Comparison of ENCODE assay signal across 17 cellular contexts in genomic region chr15:37221671-37222207, GRCh38.
"Had no signal": no experiment of that assay in that cellular context is flagged by ENCODE, and none has a peak within 500 bp of the region (broad histone marks: within the 10 kb centered on the region; RNA-seq: fewer than 3 reads in every experiment).

No MANE protein-coding gene starts in this region.

- H3K27me3 Mint-ChIP-seq: activated T-helper 17 cell treated with anti-CD3 and anti-CD28 coated beads, Interleukin-2, amount 50 U/mL, for 72 hours had no signal

- H3K27ac Mint-ChIP-seq: activated naive CD4-positive, alpha-beta T cell treated with anti-CD3 and anti-CD28 coated beads for 36 hours; activated T-helper 17 cell treated with anti-CD3 and anti-CD28 coated beads, Interleukin-2, amount 50 U/mL, for 72 hours; nephron had no signal

- H3K27ac ChIP-seq: ascending aorta, cardiac muscle cell, psoas muscle, right lobe of liver had no signal

- H3K9me3 Mint-ChIP-seq: activated naive CD4-positive, alpha-beta T cell treated with anti-CD3 and anti-CD28 coated beads for 36 hours; activated T-helper 17 cell treated with anti-CD3 and anti-CD28 coated beads, Interleukin-2, amount 50 U/mL, for 72 hours; nephron had no signal

- H3K27me3 ChIP-seq: ascending aorta, cardiac muscle cell, right lobe of liver had no signal

- H3K9me3 ChIP-seq: ascending aorta, psoas muscle, right lobe of liver had no signal

- DNase-seq: activated CD4-positive, alpha-beta T cell treated with anti-CD3 and anti-CD28 coated beads for 1 hour; activated CD4-positive, alpha-beta T cell treated with anti-CD3 and anti-CD28 coated beads, Interleukin-2, amount 50 U/mL, for 4 hours; activated naive CD4-positive, alpha-beta T cell treated with anti-CD3 and anti-CD28 coated beads for 36 hours; foreskin fibroblast; hypothalamus; left ventricle myocardium superior; mesenchymal stem cell; psoas muscle; right lobe of liver; stimulated activated naive CD8-positive, alpha-beta T cell treated with anti-CD3 and anti-CD28 coated beads, Interleukin-15, Interleukin-2, amounts not matched to agents 100 U/mL and 50 U/mL, for 24 hours; T-helper 1 cell; T1000; trophoblast cell had no signal

- H3K4me1 Mint-ChIP-seq: activated T-helper 17 cell treated with anti-CD3 and anti-CD28 coated beads, Interleukin-2, amount 50 U/mL, for 72 hours; nephron had no signal

- H3K36me3 ChIP-seq: ascending aorta, cardiac muscle cell, right lobe of liver had no signal

- H3K4me1 ChIP-seq: ascending aorta, psoas muscle had no signal

- H3K4me3 ChIP-seq: ascending aorta, cardiac muscle cell, psoas muscle, right lobe of liver had no signal

- H3K4me3 Mint-ChIP-seq: activated naive CD4-positive, alpha-beta T cell treated with anti-CD3 and anti-CD28 coated beads for 36 hours; activated T-helper 17 cell treated with anti-CD3 and anti-CD28 coated beads, Interleukin-2, amount 50 U/mL, for 72 hours; nephron had no signal
